Comparison of ENCODE assay signal across 18 cellular contexts in genomic region chr3:122947086-122947611, GRCh38.
DNase-seq lines count a peak whose midpoint lies in the region; ATAC-seq and TF ChIP-seq lines count a peak whose summit lies in the region.
"Had no signal": no experiment of that assay in that cellular context is flagged by ENCODE, and none has a peak within 500 bp of the region (broad histone marks: within the 10 kb centered on the region; RNA-seq: fewer than 3 reads in every experiment).

No MANE protein-coding gene starts in this region.

- H3K79me2 ChIP-seq in PC-9 (ENCODE audit: low read depth), result no peaks in the 10 kb centered on the region

- H3K36me3 Mint-ChIP-seq in mesothelial cell of epicardium, result no peaks in the 10 kb centered on the region
- H3K36me3 Mint-ChIP-seq in CD14-positive monocyte, result no peaks in the 10 kb centered on the region

- no TSS peak for BruUV-seq in PC-9 (replicated peaks; lab: Mats Ljungman, UMichigan)

- POLR2A ChIA-PET in HEK293 (lab: Yijun Ruan, JAX), result no interaction called here
- POLR2A ChIA-PET in PC-9 (lab: Charles Lee; ENCODE audit: unreplicated experiment), result no interaction called here

- H3K27me3 ChIP-seq in BLaER1 (no peaks in the 10 kb centered on the region), PC-9 (ENCODE audit: insufficient read depth, low read depth) (no peaks in the 10 kb centered on the region)

- peaks cover 5% of the 10 kb centered on the region; the same call in 1 of the 2 replicates for H3F3A ChIP-seq in PC-9 (ENCODE audit: insufficient read depth, low read depth)

- no peak overlapping the region for H3K4me3 Mint-ChIP-seq in mesothelial cell of epicardium
- no peak overlapping the region for H3K4me3 Mint-ChIP-seq in CD14-positive monocyte
- H3K4me3 Mint-ChIP-seq: IgD-negative memory B cell had no signal

- peaks cover 7% of the 10 kb centered on the region; the same call in 1 of the 2 replicates for H4K20me1 ChIP-seq in BLaER1
- no peaks in the 10 kb centered on the region for H4K20me1 ChIP-seq in PC-9 (ENCODE audit: insufficient read depth)

- H2AFZ ChIP-seq in PC-9, result no peak overlapping the region

- H3K27me3 Mint-ChIP-seq in mesothelial cell of epicardium (ENCODE audit: low read depth) (peaks cover 6% of the 10 kb centered on the region), CD14-positive monocyte (ENCODE audit: low read depth in 3 of 3) (peaks cover 2 to 7% (median 2%) of the 10 kb centered on the region in 3 donors)
- H3K27me3 Mint-ChIP-seq: IgD-negative memory B cell had no signal

- CTCF ChIA-PET in HEK293 (lab: Yijun Ruan, JAX) (interaction anchor here (0.6 to 0.9 kb wide), 2 partner anchors 12 to 277 kb away, joined by 3 read pairs; no protein-coding TSS in a partner anchor), PC-9 (lab: Charles Lee) (interaction anchor here (1.8 kb wide), 1 partner anchor 81 kb away, joined by 14 read pairs; the partner anchor contains the start of gene SEMA5B)

- no peak for TF ChIP-seq CTCF in HEK293 (tag by site-specific recombination; IDR thresholded peaks at IDR 0.05)
- TF ChIP-seq CTCF in PC-9 (conservative IDR thresholded peaks at IDR 0.05), result no peak
- TF ChIP-seq CTCF in mesothelial cell of epicardium (IDR thresholded peaks at IDR 0.05; ENCODE audit: unreplicated experiment), result no peak
- no peak for TF ChIP-seq CTCF in CD14-positive monocyte (IDR thresholded peaks at IDR 0.05)

- H3K27ac ChIP-seq in BLaER1, result no peak overlapping the region
- H3K27ac ChIP-seq in HEK293 (ENCODE audit: extremely low read depth, low read depth, low read length), result no peak overlapping the region
- peak overlapping the region; percentile 77 for H3K27ac ChIP-seq in PC-9

- DNase-seq in PC-9, result no peak
- DNase-seq in mesothelial cell of epicardium (ENCODE audit: low spot score in 2 of 2, unreplicated experiment in 2 of 2), result no peak
- no peak for DNase-seq in NCI-H2029 treated with DMSO at 0.1 percent for 48 hours (lab: John Stamatoyannopoulos, UW)
- DNase-seq in posterior vena cava (ENCODE audit: low spot score), result no peak
- DNase-seq in CD14-positive monocyte (ENCODE audit: low spot score), result no peak
- DNase-seq: H7; Karpas-422; NCI-H1048; NCI-H1436; NCI-H1930; NCI-H2171; NCI-H69; NK-92 treated with Interleukin-12 subunit alpha and Interleukin-12 subunit beta, amount 100 ng/mL, for 24 hours; SIG-M5 had no signal

- H3K4me1 ChIP-seq in BLaER1, result peaks cover 69% of the 10 kb centered on the region
- no peaks in the 10 kb centered on the region for H3K4me1 ChIP-seq in HEK293 (ENCODE audit: control insufficient read depth, insufficient read depth, low read length)
- H3K4me1 ChIP-seq in PC-9 (replicated peaks; ENCODE audit: insufficient read depth), result peaks cover 41% of the 10 kb centered on the region

- H3K36me3 ChIP-seq in BLaER1 (no peaks in the 10 kb centered on the region), HEK293 (ENCODE audit: control insufficient read depth in 2 of 2, insufficient read depth in 1 of 2, low read length in 2 of 2) (no peaks in the 10 kb centered on the region), PC-9 (ENCODE audit: low read depth) (no peaks in the 10 kb centered on the region)

- H3K9me3 Mint-ChIP-seq in mesothelial cell of epicardium, result peaks cover 11% of the 10 kb centered on the region
- peaks cover 0 to 3% (median 0%) of the 10 kb centered on the region in 7 donors for H3K9me3 Mint-ChIP-seq in CD14-positive monocyte

- H3K4me2 ChIP-seq in BLaER1 (peak overlapping the region; percentile 81), PC-9 (peak overlapping the region; percentile 64)

- H3K9me2 ChIP-seq in PC-9 (ENCODE audit: insufficient read depth), result no peaks in the 10 kb centered on the region

- ATAC-seq in HG03565 (IDR thresholded peaks at IDR 0.05; ENCODE audit: unreplicated experiment), result no peak

- no peak overlapping the region; the same call in 1 of the 2 replicates for H3K9ac ChIP-seq in BLaER1

- H3K9me3 ChIP-seq in BLaER1 (no peaks in the 10 kb centered on the region), HEK293 (ENCODE audit: control insufficient read depth, insufficient read depth, low read depth, low read length) (no peaks in the 10 kb centered on the region), PC-9 (ENCODE audit: insufficient read depth, low read depth) (no peaks in the 10 kb centered on the region)

- intact Hi-C loops in PC-9 (cut with micrococcal nuclease; ENCODE audit: unreplicated experiment) (loop anchor here (10.0 kb wide), 1 partner anchor 552 kb away; no protein-coding TSS in a partner anchor), posterior vena cava (cut with DNase I) (no loop called here), CD14-positive monocyte (cut with micrococcal nuclease) (no loop called here)

- H3K27ac Mint-ChIP-seq in mesothelial cell of epicardium, result peak overlapping the region; percentile 43
- H3K27ac Mint-ChIP-seq in CD14-positive monocyte, result no peak overlapping the region
- H3K27ac Mint-ChIP-seq: IgD-negative memory B cell had no signal

- H3K4me1 Mint-ChIP-seq in mesothelial cell of epicardium (peaks cover 27% of the 10 kb centered on the region), CD14-positive monocyte (peaks cover 3% of the 10 kb centered on the region)

- H3K4me3 ChIP-seq in BLaER1 (no peak overlapping the region), HEK293 (ENCODE audit: low read depth, low read length) (no peak overlapping the region), PC-9 (no peak overlapping the region)

TF ChIP-seq in HEK293, 187 proteins besides CTCF, POLR2A, EP300 and RAD21:
- no peak for TF ChIP-seq KLF16 (tag by site-specific recombination; IDR thresholded peaks at IDR 0.05)
- TF ChIP-seq ZNF692 (tag by site-specific recombination; IDR thresholded peaks at IDR 0.05), result no peak
- TF ChIP-seq ZBTB17 (tag by site-specific recombination; IDR thresholded peaks at IDR 0.05), result peak; percentile 44; the same call in 1 of the 2 replicates
- no peak for TF ChIP-seq HOXC10 (CRISPR knock-in tag; IDR thresholded peaks at IDR 0.05)
